13 cellular contexts compared by ENCODE assay signal in the genomic region with DNA sequence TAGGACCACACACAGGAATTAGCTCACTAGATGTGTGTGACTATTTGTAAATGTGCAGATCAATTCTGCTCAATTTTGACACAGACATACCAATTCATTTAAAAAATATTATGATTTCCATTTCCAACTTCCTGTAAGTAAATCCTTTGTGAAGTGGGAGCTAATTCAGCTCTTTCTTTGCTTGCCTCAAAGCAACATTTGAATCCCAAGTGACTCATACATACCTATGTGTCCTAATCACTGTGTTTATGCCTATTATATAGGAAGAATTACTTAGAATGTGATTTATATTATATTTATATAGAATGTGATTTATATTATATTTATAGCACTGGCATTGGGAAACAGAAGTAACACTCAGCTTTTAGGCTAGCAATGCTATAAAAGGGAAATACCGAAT.
DNase-seq lines count a peak whose midpoint lies in the region; ATAC-seq and TF ChIP-seq lines count a peak whose summit lies in the region.
"Had no signal": no experiment of that assay in that cellular context is flagged by ENCODE, and none has a peak within 500 bp of the region (broad histone marks: within the 10 kb centered on the region; RNA-seq: fewer than 3 reads in every experiment).

No MANE protein-coding gene starts in this region.

- no peak overlapping the region for H3K4me3 Mint-ChIP-seq in GM23338
- no peak overlapping the region for H3K4me3 Mint-ChIP-seq in naive thymus-derived CD4-positive, alpha-beta T cell
- H3K4me3 Mint-ChIP-seq: CD14-positive monocyte; naive B cell; T-helper 1 cell treated with Interleukin-12 subunit alpha and Interleukin-12 subunit beta and Interleukin-4 antibody, amounts not matched to agents 30 μg/mL and 1 μg/mL, for 36 hours had no signal

- H3K27me3 ChIP-seq in GM23338 (ENCODE audit: insufficient read depth) = no peaks in the 10 kb centered on the region
- H3K27me3 ChIP-seq in SJCRH30 = no peaks in the 10 kb centered on the region
- H3K27me3 ChIP-seq in naive thymus-derived CD4-positive, alpha-beta T cell (ENCODE audit: control insufficient read depth in 2 of 2, insufficient read depth in 2 of 2, low read length in 2 of 2) = no peaks in the 10 kb centered on the region
- H3K27me3 ChIP-seq: right lobe of liver had no signal

- no peaks in the 10 kb centered on the region for H3K9me3 ChIP-seq in SJCRH30 (replicated peaks)
- no peaks in the 10 kb centered on the region for H3K9me3 ChIP-seq in naive thymus-derived CD4-positive, alpha-beta T cell (ENCODE audit: control insufficient read depth in 2 of 3, low read length in 3 of 3)
- H3K9me3 ChIP-seq: right lobe of liver had no signal

- no peaks in the 10 kb centered on the region for H3K4me1 ChIP-seq in GM23338 (ENCODE audit: insufficient read depth)
- H3K4me1 ChIP-seq in SJCRH30 = peaks cover 10% of the 10 kb centered on the region; the same call in 1 of the 2 replicates
- no peaks in the 10 kb centered on the region for H3K4me1 ChIP-seq in naive thymus-derived CD4-positive, alpha-beta T cell (ENCODE audit: control insufficient read depth in 2 of 2, insufficient read depth in 2 of 2, low read length in 2 of 2)
- H3K4me1 ChIP-seq: right lobe of liver had no signal

- no peak overlapping the region for H3K4me2 ChIP-seq in GM23338

- H4K20me1 ChIP-seq in GM23338 (replicated peaks; ENCODE audit: insufficient read depth) = no peaks in the 10 kb centered on the region

- no peak overlapping the region for H3K27ac Mint-ChIP-seq in GM23338
- H3K27ac Mint-ChIP-seq in naive thymus-derived CD4-positive, alpha-beta T cell = no peak overlapping the region
- H3K27ac Mint-ChIP-seq: CD14-positive monocyte; naive B cell; T-helper 1 cell treated with Interleukin-12 subunit alpha and Interleukin-12 subunit beta and Interleukin-4 antibody, amounts not matched to agents 30 μg/mL and 1 μg/mL, for 36 hours had no signal

- H3K4me3 ChIP-seq in GM23338 (no peak overlapping the region), SJCRH30 (no peak overlapping the region)
- H3K4me3 ChIP-seq in naive thymus-derived CD4-positive, alpha-beta T cell (ENCODE audit: low read length) = no peak overlapping the region
- H3K4me3 ChIP-seq: right lobe of liver had no signal

- CTCF ChIA-PET in naive thymus-derived CD4-positive, alpha-beta T cell (lab: Charles Lee) = no interaction called here

- DNase-seq in GM23338 (ENCODE audit: low spot score) (no peak), SJCRH30 (no peak), non-pigmented ciliary epithelial cell (ENCODE audit: low read depth) (peak; percentile 57), DMS114 treated with DMSO at 0.1 percent for 48 hours (lab: John Stamatoyannopoulos, UW; ENCODE audit: unreplicated experiment) (no peak)
- DNase-seq in activated CD4-positive, CD25-positive, alpha-beta regulatory T cell treated with anti-CD3 and anti-CD28 coated beads, Interleukin-2, amount 50 U/mL, for 72 hours = no peak
- no peak for DNase-seq in naive thymus-derived CD4-positive, alpha-beta T cell
- no peak for DNase-seq in stimulated activated CD8-positive, alpha-beta memory T cell treated with anti-CD3 and anti-CD28 coated beads, Interleukin-4, amount 100 ng/mL, for 48 hours
- DNase-seq: central memory CD4-positive, alpha-beta T cell; naive B cell; right lobe of liver had no signal

- no peaks in the 10 kb centered on the region for H3K9me2 ChIP-seq in GM23338 (ENCODE audit: insufficient read depth)

- H3K36me3 Mint-ChIP-seq in GM23338 (ENCODE audit: low read depth) = peaks cover 34% of the 10 kb centered on the region; the same call in 2 of the 3 replicates
- H3K36me3 Mint-ChIP-seq in naive thymus-derived CD4-positive, alpha-beta T cell = peaks cover 10 to 64% (median 33%) of the 10 kb centered on the region in 5 donors

- POLR2A ChIA-PET in naive thymus-derived CD4-positive, alpha-beta T cell (lab: Charles Lee) = no interaction called here

- H3K27ac ChIP-seq in GM23338 (ENCODE audit: low read depth) (peak overlapping the region; percentile 29; the same call in 1 of the 2 replicates), SJCRH30 (peak overlapping the region; percentile 3; the same call in 1 of the 2 replicates)
- H3K27ac ChIP-seq in naive thymus-derived CD4-positive, alpha-beta T cell (ENCODE audit: low read depth, low read length) = no peak overlapping the region
- H3K27ac ChIP-seq: right lobe of liver had no signal

- no peaks in the 10 kb centered on the region for H3K9me3 Mint-ChIP-seq in GM23338
- no peaks in the 10 kb centered on the region for H3K9me3 Mint-ChIP-seq in naive thymus-derived CD4-positive, alpha-beta T cell
- H3K9me3 Mint-ChIP-seq: CD14-positive monocyte; naive B cell; T-helper 1 cell treated with Interleukin-12 subunit alpha and Interleukin-12 subunit beta and Interleukin-4 antibody, amounts not matched to agents 30 μg/mL and 1 μg/mL, for 36 hours had no signal

- intact Hi-C loops in naive thymus-derived CD4-positive, alpha-beta T cell (cut with micrococcal nuclease) = no loop called here

- TF ChIP-seq CTCF in GM23338 (conservative IDR thresholded peaks at IDR 0.05; ENCODE audit: low read depth in 2 of 2) = no peak

- no peak overlapping the region for H2AFZ ChIP-seq in GM23338

- peaks cover 6% of the 10 kb centered on the region; the same call in 1 of the 2 replicates for H3F3A ChIP-seq in GM23338 (replicated peaks; ENCODE audit: low read depth)

- ATAC-seq in GM23338 (no peak), esophagus mucosa (peak; percentile 67)
- ATAC-seq in naive thymus-derived CD4-positive, alpha-beta T cell = no peak
- ATAC-seq: right lobe of liver had no signal

- H3K36me3 ChIP-seq in GM23338 (ENCODE audit: insufficient read depth) = peaks cover 24% of the 10 kb centered on the region; the same call in 1 of the 2 replicates
- H3K36me3 ChIP-seq in SJCRH30 = peaks cover 48% of the 10 kb centered on the region
- peaks cover 0 to 10% (median 0%) of the 10 kb centered on the region in 3 experiments for H3K36me3 ChIP-seq in naive thymus-derived CD4-positive, alpha-beta T cell (ENCODE audit: control insufficient read depth in 2 of 3, insufficient read depth in 3 of 3, low read length in 3 of 3)

- no peaks in the 10 kb centered on the region for H3K4me1 Mint-ChIP-seq in GM23338
- no peaks in the 10 kb centered on the region for H3K4me1 Mint-ChIP-seq in naive thymus-derived CD4-positive, alpha-beta T cell
- H3K4me1 Mint-ChIP-seq: CD14-positive monocyte, naive B cell had no signal

- H3K27me3 Mint-ChIP-seq in GM23338 (ENCODE audit: insufficient read depth, low read depth, poor library complexity) = peaks cover 2% of the 10 kb centered on the region
- no peaks in the 10 kb centered on the region for H3K27me3 Mint-ChIP-seq in naive thymus-derived CD4-positive, alpha-beta T cell
- H3K27me3 Mint-ChIP-seq: naive B cell had no signal

- no peaks in the 10 kb centered on the region for H3K79me2 ChIP-seq in GM23338 (replicated peaks; ENCODE audit: insufficient read depth)

TF ChIP-seq in GM23338, 12 proteins besides CTCF, POLR2A, EP300 and RAD21 (continues in another document):
- TF ChIP-seq NANOG (IDR thresholded peaks at IDR 0.05; ENCODE audit: borderline replicate concordance) (no peak), JUNB (IDR thresholded peaks at IDR 0.05; ENCODE audit: unreplicated experiment) (no peak), ZNF114 (CRISPR knock-in tag; IDR thresholded peaks at IDR 0.05) (no peak), STAT1 (IDR thresholded peaks at IDR 0.05; ENCODE audit: unreplicated experiment) (no peak), ZNF331 (CRISPR knock-in tag; IDR thresholded peaks at IDR 0.05; ENCODE audit: low read depth) (no peak), EZH2phosphoT487 (IDR thresholded peaks at IDR 0.05; ENCODE audit: unreplicated experiment) (no peak), EZH2 (IDR thresholded peaks at IDR 0.05; ENCODE audit: low read depth, unreplicated experiment) (no peak)
- TF ChIP-seq, protein P1, sequence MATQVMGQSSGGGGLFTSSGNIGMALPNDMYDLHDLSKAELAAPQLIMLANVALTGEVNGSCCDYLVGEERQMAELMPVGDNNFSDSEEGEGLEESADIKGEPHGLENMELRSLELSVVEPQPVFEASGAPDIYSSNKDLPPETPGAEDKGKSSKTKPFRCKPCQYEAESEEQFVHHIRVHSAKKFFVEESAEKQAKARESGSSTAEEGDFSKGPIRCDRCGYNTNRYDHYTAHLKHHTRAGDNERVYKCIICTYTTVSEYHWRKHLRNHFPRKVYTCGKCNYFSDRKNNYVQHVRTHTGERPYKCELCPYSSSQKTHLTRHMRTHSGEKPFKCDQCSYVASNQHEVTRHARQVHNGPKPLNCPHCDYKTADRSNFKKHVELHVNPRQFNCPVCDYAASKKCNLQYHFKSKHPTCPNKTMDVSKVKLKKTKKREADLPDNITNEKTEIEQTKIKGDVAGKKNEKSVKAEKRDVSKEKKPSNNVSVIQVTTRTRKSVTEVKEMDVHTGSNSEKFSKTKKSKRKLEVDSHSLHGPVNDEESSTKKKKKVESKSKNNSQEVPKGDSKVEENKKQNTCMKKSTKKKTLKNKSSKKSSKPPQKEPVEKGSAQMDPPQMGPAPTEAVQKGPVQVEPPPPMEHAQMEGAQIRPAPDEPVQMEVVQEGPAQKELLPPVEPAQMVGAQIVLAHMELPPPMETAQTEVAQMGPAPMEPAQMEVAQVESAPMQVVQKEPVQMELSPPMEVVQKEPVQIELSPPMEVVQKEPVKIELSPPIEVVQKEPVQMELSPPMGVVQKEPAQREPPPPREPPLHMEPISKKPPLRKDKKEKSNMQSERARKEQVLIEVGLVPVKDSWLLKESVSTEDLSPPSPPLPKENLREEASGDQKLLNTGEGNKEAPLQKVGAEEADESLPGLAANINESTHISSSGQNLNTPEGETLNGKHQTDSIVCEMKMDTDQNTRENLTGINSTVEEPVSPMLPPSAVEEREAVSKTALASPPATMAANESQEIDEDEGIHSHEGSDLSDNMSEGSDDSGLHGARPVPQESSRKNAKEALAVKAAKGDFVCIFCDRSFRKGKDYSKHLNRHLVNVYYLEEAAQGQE (IDR thresholded peaks at IDR 0.05; ENCODE audit: unreplicated experiment) = no peak
